Comparison of ENCODE assay signal across 21 cellular contexts in the genomic region with DNA sequence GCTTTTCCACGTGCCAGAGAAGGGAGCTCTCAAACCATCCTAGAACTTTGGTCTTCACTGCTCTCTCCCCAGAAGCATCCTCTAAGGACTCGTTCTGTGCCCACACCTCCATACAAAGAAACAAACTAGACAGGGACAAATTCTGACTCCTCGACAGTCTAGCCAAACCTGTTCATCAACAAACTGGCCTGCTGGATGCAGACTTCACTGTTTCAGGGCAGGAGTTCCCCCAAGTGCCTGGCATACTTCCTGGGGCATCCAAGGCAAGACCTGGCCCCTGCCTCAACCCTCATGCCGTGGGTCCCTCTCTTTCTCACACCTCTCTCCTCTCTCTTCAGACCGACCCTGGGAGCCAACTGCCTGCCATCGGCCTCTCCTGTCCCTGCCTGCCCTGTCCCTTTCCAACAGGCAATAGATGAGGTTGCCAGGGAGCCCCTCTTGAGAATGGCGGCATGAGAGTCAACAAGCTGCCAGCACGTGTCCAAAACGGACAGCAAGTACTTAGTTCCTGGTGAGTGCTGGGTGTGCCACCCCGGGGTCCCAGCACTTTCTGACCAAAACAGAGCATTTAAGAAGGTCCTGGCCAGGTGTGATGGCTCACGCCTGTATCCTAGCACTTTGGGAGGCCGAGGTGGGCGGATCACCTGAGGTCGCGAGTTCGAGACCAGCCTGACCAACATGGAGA.
DNase-seq lines count a peak whose midpoint lies in the region; ATAC-seq and TF ChIP-seq lines count a peak whose summit lies in the region.
"Had no signal": no experiment of that assay in that cellular context is flagged by ENCODE, and none has a peak within 500 bp of the region (broad histone marks: within the 10 kb centered on the region; RNA-seq: fewer than 3 reads in every experiment).

No MANE protein-coding gene starts in this region.

- no peaks in the 10 kb centered on the region for H3K27me3 ChIP-seq in PC-3 (ENCODE audit: low read length)
- H3K27me3 ChIP-seq: hepatocyte, upper lobe of left lung had no signal

- peaks cover 7% of the 10 kb centered on the region for H3K4me1 ChIP-seq in PC-3 (ENCODE audit: insufficient read depth, low read length)

- H3K4me1 Mint-ChIP-seq in glutamatergic neuron (ENCODE audit: low read depth, unreplicated experiment) = peaks cover 4% of the 10 kb centered on the region

- H4K20me1 ChIP-seq in PC-3 (ENCODE audit: low read length) = no peaks in the 10 kb centered on the region

- H3K36me3 ChIP-seq in PC-3 (ENCODE audit: low read depth, low read length) = no peaks in the 10 kb centered on the region
- H3K36me3 ChIP-seq: upper lobe of left lung had no signal

- no peak for TF ChIP-seq CTCF in PC-3 (conservative IDR thresholded peaks at IDR 0.05; ENCODE audit: low read depth, low read length)
- no peak for TF ChIP-seq CTCF in glutamatergic neuron (IDR thresholded peaks at IDR 0.05; ENCODE audit: partially characterized antibody, unreplicated experiment)

- H3K9me3 Mint-ChIP-seq in glutamatergic neuron (ENCODE audit: unreplicated experiment) = no peaks in the 10 kb centered on the region
- H3K9me3 Mint-ChIP-seq: activated naive CD4-positive, alpha-beta T cell treated with anti-CD3 and anti-CD28 coated beads, Interleukin-2, amount 50 U/mL, for 24 hours had no signal

- H2AFZ ChIP-seq in PC-3 (ENCODE audit: low read length) = no peak overlapping the region
- H2AFZ ChIP-seq: hepatocyte had no signal

- no peak overlapping the region for H3K9ac ChIP-seq in PC-3 (ENCODE audit: low read length)
- H3K9ac ChIP-seq: GM23248, KMS-11 had no signal

- no peaks in the 10 kb centered on the region for H3F3A ChIP-seq in PC-3 (ENCODE audit: low read length, unreplicated experiment)

- CTCF ChIA-PET in PC-3 (lab: Charles Lee) = no interaction called here

- H3K79me2 ChIP-seq in PC-3 (ENCODE audit: low read length) = no peaks in the 10 kb centered on the region
- H3K79me2 ChIP-seq: hepatocyte had no signal

- BruUV-seq in PC-3 (replicated peaks; lab: Mats Ljungman, UMichigan) = no TSS peak

- H3K27ac Mint-ChIP-seq in glutamatergic neuron (ENCODE audit: unreplicated experiment) = no peak overlapping the region

- no peak overlapping the region for H3K4me3 ChIP-seq in PC-3 (ENCODE audit: low read length)
- H3K4me3 ChIP-seq: GM23248, hepatocyte, upper lobe of left lung had no signal

- POLR2A ChIA-PET in PC-3 (lab: Charles Lee; ENCODE audit: unreplicated experiment) = no interaction called here

- ATAC-seq in Right ventricle myocardium inferior (no peak), Right ventricle myocardium superior (ENCODE audit: poor library complexity) (no peak), PC-3 (no peak), left colon (peak; percentile 6), HG03442 (IDR thresholded peaks at IDR 0.05; ENCODE audit: unreplicated experiment) (no peak)

- no peaks in the 10 kb centered on the region for H3K9me2 ChIP-seq in PC-3 (replicated peaks; ENCODE audit: low read length)

- no peak overlapping the region for H3K4me3 Mint-ChIP-seq in glutamatergic neuron (ENCODE audit: unreplicated experiment)

- no peaks in the 10 kb centered on the region for H3K9me3 ChIP-seq in PC-3 (ENCODE audit: low read length)
- H3K9me3 ChIP-seq: upper lobe of left lung had no signal

- no peaks in the 10 kb centered on the region for H3K27me3 Mint-ChIP-seq in glutamatergic neuron (ENCODE audit: unreplicated experiment)

- peaks cover 5% of the 10 kb centered on the region for H3K36me3 Mint-ChIP-seq in glutamatergic neuron (ENCODE audit: unreplicated experiment)
- H3K36me3 Mint-ChIP-seq: CD8-positive, alpha-beta memory T cell had no signal

- H3K4me2 ChIP-seq in PC-3 (ENCODE audit: low read length) = no peak overlapping the region
- H3K4me2 ChIP-seq: KMS-11 had no signal

- DNase-seq in Right ventricle myocardium inferior (ENCODE audit: missing footprints) (peak; percentile 16), Right ventricle myocardium superior (no peak), PC-3 (peak; percentile 56), left colon (no peak), ureter (ENCODE audit: low spot score) (peak; percentile 59), glutamatergic neuron (no peak), mesenteric fat pad (ENCODE audit: low spot score) (no peak)
- DNase-seq: ACHN; CD8-positive, alpha-beta memory T cell; EL; GM23248; kidney glomerular epithelial cell; midbrain; NCI-H1105; NK-92 treated with Interleukin-12 subunit alpha and Interleukin-12 subunit beta, amount 100 ng/mL, for 24 hours; stimulated activated naive CD4-positive, alpha-beta T cell treated with Interleukin-2 at 50 U/mL for 16 hours had no signal

- intact Hi-C loops in Right ventricle myocardium inferior (cut with DNase I) = no loop called here
- intact Hi-C loops in Right ventricle myocardium superior (cut with DNase I) = no loop called here
- intact Hi-C loops in PC-3 (cut with micrococcal nuclease) = no loop called here
- intact Hi-C loops in left colon (cut with DNase I, micrococcal nuclease) = no loop called here

- no peak overlapping the region for H3K27ac ChIP-seq in PC-3 (ENCODE audit: low read length)
- H3K27ac ChIP-seq: GM23248, hepatocyte, KMS-11, upper lobe of left lung had no signal

Comparison
In these comparisons a context has a peak if more than half of its experiments do, and no peak if none do; other contexts are left out.
1. DNase-seq: peak in Right ventricle myocardium inferior (single experiment), PC-3 (single experiment) and ureter (single experiment); none in Right ventricle myocardium superior (single experiment), left colon (0 of 2), glutamatergic neuron (single experiment) and mesenteric fat pad (single experiment).